ENCODE assay signal across 1 cellular context in genomic region chr7:121278120-121279021, GRCh38.
TF ChIP-seq lines count a peak whose summit lies in the region.

No MANE protein-coding gene starts in this region.

TF ChIP-seq in K562, 482 proteins besides CTCF, POLR2A, EP300 and RAD21 (continued from another document and continues in another):
- TF ChIP-seq, protein P1, sequence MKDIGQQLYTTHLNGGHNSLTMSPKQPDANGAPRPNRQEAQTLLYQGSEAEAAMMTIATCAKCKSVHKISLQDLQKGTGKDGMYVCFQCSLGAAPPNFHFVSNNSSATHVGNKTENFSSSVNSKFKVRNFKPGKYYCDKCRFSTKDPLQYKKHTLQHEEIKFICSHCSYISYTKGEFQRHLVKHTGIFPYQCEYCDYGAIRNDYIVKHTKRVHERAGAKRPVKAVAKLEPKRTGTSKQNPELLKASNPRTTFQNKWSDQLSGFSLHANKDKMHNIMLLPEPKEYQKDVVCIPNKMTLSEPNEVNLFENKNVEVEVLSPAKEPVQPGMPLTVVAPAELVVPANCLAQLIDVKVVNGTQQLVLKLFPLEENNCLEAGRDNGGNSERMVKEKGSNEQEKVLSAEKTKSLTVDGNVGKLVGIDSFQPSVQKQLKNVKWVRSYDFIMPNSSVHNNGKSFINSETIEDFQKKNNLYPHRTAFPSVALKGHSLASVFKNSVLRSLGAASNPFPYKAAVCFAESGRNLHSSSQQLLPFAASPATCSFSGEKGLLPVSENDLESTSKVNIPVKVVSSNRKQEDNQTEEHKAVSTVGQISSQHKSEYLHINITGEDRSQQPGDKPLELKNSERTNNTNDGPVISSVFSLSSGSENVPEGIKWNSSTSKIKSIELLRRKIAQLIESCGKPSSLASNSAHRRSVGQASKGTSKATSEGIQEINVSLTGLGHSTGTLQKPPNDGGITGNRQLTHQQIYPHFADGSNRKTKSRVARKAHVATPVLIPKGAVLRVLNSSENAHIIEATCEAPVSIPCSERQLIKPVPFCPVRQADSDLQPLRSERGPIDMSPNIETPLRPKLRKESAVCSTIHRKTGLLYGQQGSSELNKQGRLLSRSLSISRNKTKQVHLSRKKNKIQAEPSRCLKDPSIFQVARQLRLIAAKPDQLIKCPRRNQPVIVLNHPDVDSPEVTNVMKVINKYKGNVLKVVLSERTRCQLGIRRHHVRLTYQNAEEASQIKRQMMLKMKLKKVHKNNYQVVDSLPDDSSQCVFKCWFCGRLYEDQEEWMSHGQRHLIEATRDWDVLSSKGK (CRISPR knock-in tag; IDR thresholded peaks at IDR 0.05): no peak
- TF ChIP-seq ZBTB11 (CRISPR knock-in tag; IDR thresholded peaks at IDR 0.05) (0 out of 6 replicates have a peak, but pooled peaks of 1 of the 3 experiments have one; percentile 19), NCOR1 (IDR thresholded peaks at IDR 0.05) (peak; percentile 83), NCOA1 (IDR thresholded peaks at IDR 0.05; ENCODE audit: low read depth) (peak; percentile 68; the same call in 1 of the 2 replicates), NR2C2 (CRISPR knock-in tag; IDR thresholded peaks at IDR 0.05) (no peak), NR2C2 (tag; IDR thresholded peaks at IDR 0.05) (no peak), TEAD4 (IDR thresholded peaks at IDR 0.05; ENCODE audit: low read length) (peak; percentile 92), TEAD4 (CRISPR knock-in tag; IDR thresholded peaks at IDR 0.05; ENCODE audit: borderline replicate concordance) (no peak), HCFC1 (IDR thresholded peaks at IDR 0.05; ENCODE audit: low read depth, low read length) (no peak), JUN (IDR thresholded peaks at IDR 0.05; ENCODE audit: borderline replicate concordance, low read depth, low read length) (peak; percentile 84), JUN (CRISPR knock-in tag; IDR thresholded peaks at IDR 0.05; ENCODE audit: borderline replicate concordance) (no peak), UBTF (IDR thresholded peaks at IDR 0.05; ENCODE audit: borderline replicate concordance in 1 of 2, low read depth in 2 of 2, low read length in 2 of 2) (no peak), ZNF431 (CRISPR knock-in tag; IDR thresholded peaks at IDR 0.05) (no peak), HMG20B (CRISPR knock-in tag; IDR thresholded peaks at IDR 0.05) (no peak), ERF (CRISPR knock-in tag; IDR thresholded peaks at IDR 0.05) (no peak), TCF7 (IDR thresholded peaks at IDR 0.05; ENCODE audit: borderline replicate concordance) (0 out of 2 replicates have a peak, but pooled peaks have one; percentile 39), MAFG (tag; conservative IDR thresholded peaks at IDR 0.05) (peak; percentile 92), BRD9 (IDR thresholded peaks at IDR 0.05; ENCODE audit: low read depth, partially characterized antibody) (no peak), ZNF408 (CRISPR knock-in tag; IDR thresholded peaks at IDR 0.05; ENCODE audit: low read depth) (no peak), TAF9B (IDR thresholded peaks at IDR 0.05; ENCODE audit: partially characterized antibody) (no peak), GATAD2B (IDR thresholded peaks at IDR 0.05; ENCODE audit: borderline replicate concordance) (no peak), ZNF507 (tag; conservative IDR thresholded peaks at IDR 0.05) (no peak), COPS2 (conservative IDR thresholded peaks at IDR 0.05) (no peak), POLR2AphosphoS2 (IDR thresholded peaks at IDR 0.05; ENCODE audit: low read length) (no peak), ZNF551 (CRISPR knock-in tag; IDR thresholded peaks at IDR 0.05) (no peak), EWSR1 (IDR thresholded peaks at IDR 0.05; ENCODE audit: borderline replicate concordance, low read depth, partially characterized antibody) (no peak), ZNF785 (CRISPR knock-in tag; IDR thresholded peaks at IDR 0.05) (no peak), C11orf30 (IDR thresholded peaks at IDR 0.05; ENCODE audit: low read depth) (peak; percentile 74), TRIM24 (IDR thresholded peaks at IDR 0.05) (peak; percentile 73 to 74; a peak in 3 of 4 replicates), WHSC1 (IDR thresholded peaks at IDR 0.05; ENCODE audit: low read length) (no peak), TBL1XR1 (IDR thresholded peaks at IDR 0.05; ENCODE audit: low read length in 2 of 2) (peak in 1 of 2 experiments; percentile 74; a peak in 2 of 4 replicates), FOXJ2 (tag; IDR thresholded peaks at IDR 0.05) (no peak), PHB2 (IDR thresholded peaks at IDR 0.05; ENCODE audit: low read depth) (no peak), ESRRB (CRISPR knock-in tag; IDR thresholded peaks at IDR 0.05; ENCODE audit: borderline replicate concordance) (no peak), MBD2 (IDR thresholded peaks at IDR 0.05; ENCODE audit: borderline replicate concordance, low read depth) (peak; percentile 31; the same call in 1 of the 2 replicates), BDP1 (IDR thresholded peaks at IDR 0.05; ENCODE audit: insufficient read depth, insufficient read length) (no peak), FOXM1 (IDR thresholded peaks at IDR 0.05; ENCODE audit: low read depth) (peak; percentile 88), FOXM1 (CRISPR knock-in tag; IDR thresholded peaks at IDR 0.05; ENCODE audit: low read depth) (no peak), SRSF3 (IDR thresholded peaks at IDR 0.05; ENCODE audit: insufficient read depth, low read length) (no peak), MNT (conservative IDR thresholded peaks at IDR 0.05) (peak in 1 of 2 experiments; percentile 46; a peak in 1 of 4 replicates), RBM15 (IDR thresholded peaks at IDR 0.05; ENCODE audit: insufficient read depth, low read length) (no peak)
- TF ChIP-seq, protein P2, sequence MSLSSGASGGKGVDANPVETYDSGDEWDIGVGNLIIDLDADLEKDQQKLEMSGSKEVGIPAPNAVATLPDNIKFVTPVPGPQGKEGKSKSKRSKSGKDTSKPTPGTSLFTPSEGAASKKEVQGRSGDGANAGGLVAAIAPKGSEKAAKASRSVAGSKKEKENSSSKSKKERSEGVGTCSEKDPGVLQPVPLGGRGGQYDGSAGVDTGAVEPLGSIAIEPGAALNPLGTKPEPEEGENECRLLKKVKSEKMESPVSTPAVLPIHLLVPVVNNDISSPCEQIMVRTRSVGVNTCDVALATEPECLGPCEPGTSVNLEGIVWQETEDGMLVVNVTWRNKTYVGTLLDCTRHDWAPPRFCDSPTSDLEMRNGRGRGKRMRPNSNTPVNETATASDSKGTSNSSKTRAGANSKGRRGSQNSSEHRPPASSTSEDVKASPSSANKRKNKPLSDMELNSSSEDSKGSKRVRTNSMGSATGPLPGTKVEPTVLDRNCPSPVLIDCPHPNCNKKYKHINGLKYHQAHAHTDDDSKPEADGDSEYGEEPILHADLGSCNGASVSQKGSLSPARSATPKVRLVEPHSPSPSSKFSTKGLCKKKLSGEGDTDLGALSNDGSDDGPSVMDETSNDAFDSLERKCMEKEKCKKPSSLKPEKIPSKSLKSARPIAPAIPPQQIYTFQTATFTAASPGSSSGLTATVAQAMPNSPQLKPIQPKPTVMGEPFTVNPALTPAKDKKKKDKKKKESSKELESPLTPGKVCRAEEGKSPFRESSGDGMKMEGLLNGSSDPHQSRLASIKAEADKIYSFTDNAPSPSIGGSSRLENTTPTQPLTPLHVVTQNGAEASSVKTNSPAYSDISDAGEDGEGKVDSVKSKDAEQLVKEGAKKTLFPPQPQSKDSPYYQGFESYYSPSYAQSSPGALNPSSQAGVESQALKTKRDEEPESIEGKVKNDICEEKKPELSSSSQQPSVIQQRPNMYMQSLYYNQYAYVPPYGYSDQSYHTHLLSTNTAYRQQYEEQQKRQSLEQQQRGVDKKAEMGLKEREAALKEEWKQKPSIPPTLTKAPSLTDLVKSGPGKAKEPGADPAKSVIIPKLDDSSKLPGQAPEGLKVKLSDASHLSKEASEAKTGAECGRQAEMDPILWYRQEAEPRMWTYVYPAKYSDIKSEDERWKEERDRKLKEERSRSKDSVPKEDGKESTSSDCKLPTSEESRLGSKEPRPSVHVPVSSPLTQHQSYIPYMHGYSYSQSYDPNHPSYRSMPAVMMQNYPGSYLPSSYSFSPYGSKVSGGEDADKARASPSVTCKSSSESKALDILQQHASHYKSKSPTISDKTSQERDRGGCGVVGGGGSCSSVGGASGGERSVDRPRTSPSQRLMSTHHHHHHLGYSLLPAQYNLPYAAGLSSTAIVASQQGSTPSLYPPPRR (CRISPR knock-in tag; IDR thresholded peaks at IDR 0.05; ENCODE audit: borderline replicate concordance): no peak
- TF ChIP-seq, protein P3, sequence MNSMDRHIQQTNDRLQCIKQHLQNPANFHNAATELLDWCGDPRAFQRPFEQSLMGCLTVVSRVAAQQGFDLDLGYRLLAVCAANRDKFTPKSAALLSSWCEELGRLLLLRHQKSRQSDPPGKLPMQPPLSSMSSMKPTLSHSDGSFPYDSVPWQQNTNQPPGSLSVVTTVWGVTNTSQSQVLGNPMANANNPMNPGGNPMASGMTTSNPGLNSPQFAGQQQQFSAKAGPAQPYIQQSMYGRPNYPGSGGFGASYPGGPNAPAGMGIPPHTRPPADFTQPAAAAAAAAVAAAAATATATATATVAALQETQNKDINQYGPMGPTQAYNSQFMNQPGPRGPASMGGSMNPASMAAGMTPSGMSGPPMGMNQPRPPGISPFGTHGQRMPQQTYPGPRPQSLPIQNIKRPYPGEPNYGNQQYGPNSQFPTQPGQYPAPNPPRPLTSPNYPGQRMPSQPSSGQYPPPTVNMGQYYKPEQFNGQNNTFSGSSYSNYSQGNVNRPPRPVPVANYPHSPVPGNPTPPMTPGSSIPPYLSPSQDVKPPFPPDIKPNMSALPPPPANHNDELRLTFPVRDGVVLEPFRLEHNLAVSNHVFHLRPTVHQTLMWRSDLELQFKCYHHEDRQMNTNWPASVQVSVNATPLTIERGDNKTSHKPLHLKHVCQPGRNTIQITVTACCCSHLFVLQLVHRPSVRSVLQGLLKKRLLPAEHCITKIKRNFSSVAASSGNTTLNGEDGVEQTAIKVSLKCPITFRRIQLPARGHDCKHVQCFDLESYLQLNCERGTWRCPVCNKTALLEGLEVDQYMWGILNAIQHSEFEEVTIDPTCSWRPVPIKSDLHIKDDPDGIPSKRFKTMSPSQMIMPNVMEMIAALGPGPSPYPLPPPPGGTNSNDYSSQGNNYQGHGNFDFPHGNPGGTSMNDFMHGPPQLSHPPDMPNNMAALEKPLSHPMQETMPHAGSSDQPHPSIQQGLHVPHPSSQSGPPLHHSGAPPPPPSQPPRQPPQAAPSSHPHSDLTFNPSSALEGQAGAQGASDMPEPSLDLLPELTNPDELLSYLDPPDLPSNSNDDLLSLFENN (IDR thresholded peaks at IDR 0.05; ENCODE audit: low read depth in 2 of 2, low read length in 2 of 2): no peak
- TF ChIP-seq, protein P4, sequence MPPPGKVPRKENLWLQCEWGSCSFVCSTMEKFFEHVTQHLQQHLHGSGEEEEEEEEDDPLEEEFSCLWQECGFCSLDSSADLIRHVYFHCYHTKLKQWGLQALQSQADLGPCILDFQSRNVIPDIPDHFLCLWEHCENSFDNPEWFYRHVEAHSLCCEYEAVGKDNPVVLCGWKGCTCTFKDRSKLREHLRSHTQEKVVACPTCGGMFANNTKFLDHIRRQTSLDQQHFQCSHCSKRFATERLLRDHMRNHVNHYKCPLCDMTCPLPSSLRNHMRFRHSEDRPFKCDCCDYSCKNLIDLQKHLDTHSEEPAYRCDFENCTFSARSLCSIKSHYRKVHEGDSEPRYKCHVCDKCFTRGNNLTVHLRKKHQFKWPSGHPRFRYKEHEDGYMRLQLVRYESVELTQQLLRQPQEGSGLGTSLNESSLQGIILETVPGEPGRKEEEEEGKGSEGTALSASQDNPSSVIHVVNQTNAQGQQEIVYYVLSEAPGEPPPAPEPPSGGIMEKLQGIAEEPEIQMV (tag; conservative IDR thresholded peaks at IDR 0.05; ENCODE audit: low read depth): no peak
